In genomic region chr17:78374189-78374588, GRCh38 we compare ENCODE assay signal across 1 cellular context.
TF ChIP-seq lines count a peak whose summit lies in the region.

No MANE protein-coding gene starts in this region.

TF ChIP-seq in IMR-90, 13 proteins besides CTCF, POLR2A, EP300 and RAD21:
- no peak for TF ChIP-seq MAZ (IDR thresholded peaks at IDR 0.05; ENCODE audit: borderline replicate concordance, low read depth, low read length)
- no peak for TF ChIP-seq RCOR1 (IDR thresholded peaks at IDR 0.05; ENCODE audit: insufficient replicate concordance, low read length)
- no peak for TF ChIP-seq USF2 (IDR thresholded peaks at IDR 0.05; ENCODE audit: low read depth, low read length)
- TF ChIP-seq MXI1 (IDR thresholded peaks at IDR 0.05; ENCODE audit: borderline replicate concordance, low read depth, low read length) = no peak
- TF ChIP-seq MAFK (IDR thresholded peaks at IDR 0.05; ENCODE audit: low read depth, low read length) = no peak
- TF ChIP-seq CHD1 (IDR thresholded peaks at IDR 0.05; ENCODE audit: low read depth, low read length) = no peak
- TF ChIP-seq BHLHE40 (IDR thresholded peaks at IDR 0.05; ENCODE audit: low read depth, low read length) = no peak
- TF ChIP-seq ELK1 (IDR thresholded peaks at IDR 0.05; ENCODE audit: borderline replicate concordance, low read depth, low read length) = no peak
- TF ChIP-seq FOS (IDR thresholded peaks at IDR 0.05; ENCODE audit: low read depth, low read length) = no peak
- no peak for TF ChIP-seq CEBPB (IDR thresholded peaks at IDR 0.05; ENCODE audit: low read depth, low read length)
- TF ChIP-seq NFE2L2 (IDR thresholded peaks at IDR 0.05; ENCODE audit: low read depth, low read length) = no peak
- no peak for TF ChIP-seq RFX5 (IDR thresholded peaks at IDR 0.05; ENCODE audit: low read depth, low read length)
- no peak for TF ChIP-seq SMC3 (IDR thresholded peaks at IDR 0.05; ENCODE audit: low read depth, low read length)
